Comparison of ENCODE assay signal across 8 cellular contexts in genomic region chr12:49121047-49121696, GRCh38. TPM values are rescaled to one million over a fixed set of nuclear protein-coding genes. Genes with fewer than 3 reads are reported as not detected.
DNase-seq lines count a peak whose midpoint lies in the region; ATAC-seq and TF ChIP-seq lines count a peak whose summit lies in the region.

No MANE protein-coding gene starts in this region.

- in situ Hi-C loops in gastrocnemius medialis (cut with MboI; ENCODE audit: low sequenced_read_pairs in 4 of 4) = loop anchor here in 3 of 4 donors (5.0 to 10.0 kb wide), 2 partner anchors 34 to 46 kb away; no protein-coding TSS in a partner anchor

- TF ChIP-seq POLR2A in gastrocnemius medialis (IDR thresholded peaks at IDR 0.05) = no peak

- H3K27me3 ChIP-seq in gastrocnemius medialis = no peaks in the 10 kb centered on the region

- ATAC-seq in left ventricle myocardium superior (peak; percentile 78), gastrocnemius medialis (peak; percentile 88 to 94), GM19324 (IDR thresholded peaks at IDR 0.05; ENCODE audit: low FRiP score, unreplicated experiment) (no peak), GM19455 (IDR thresholded peaks at IDR 0.05; ENCODE audit: unreplicated experiment) (no peak), GM18861 (IDR thresholded peaks at IDR 0.05; ENCODE audit: unreplicated experiment) (no peak)

- peak; percentile 83 for TF ChIP-seq CTCF in WI38 (IDR thresholded peaks at IDR 0.05; ENCODE audit: low read depth, low read length)
- peak; percentile 44 to 67 (median 62) for TF ChIP-seq CTCF in gastrocnemius medialis (IDR thresholded peaks at IDR 0.05 in 4 of 5, conservative IDR thresholded peaks at IDR 0.05 in 1 of 5)

- no peak overlapping the region for H3K27ac ChIP-seq in gastrocnemius medialis

- DNase-seq in COR-L47 (lab: John Stamatoyannopoulos, UW) (peak; percentile 48), LHCN-M2 (ENCODE audit: low read depth) (peak; percentile 71), left ventricle myocardium superior (no peak), gastrocnemius medialis (peak; percentile 31 to 45)

- H3K36me3 ChIP-seq in gastrocnemius medialis = no peaks in the 10 kb centered on the region

- no peak overlapping the region for H3K4me3 ChIP-seq in WI38 (ENCODE audit: low read depth, low read length)
- H3K4me3 ChIP-seq in gastrocnemius medialis = no peak overlapping the region

- no peaks in the 10 kb centered on the region for H3K4me1 ChIP-seq in gastrocnemius medialis

- intact Hi-C loops in left ventricle myocardium superior (cut with micrococcal nuclease) = no loop called here
- intact Hi-C loops in gastrocnemius medialis (cut with DNase I; ENCODE audit: low total_unique reads) = loop anchor here (1.0 kb wide), 1 partner anchor 33 kb away; no protein-coding TSS in a partner anchor

- H3K9me3 ChIP-seq in gastrocnemius medialis = no peaks in the 10 kb centered on the region

RNA-seq across cellular contexts. Expression of gene TUBA1B, which starts 10.0 kb away (rescaled TPM):
- total RNA-seq in LHCN-M2 (2014; rRNA removed) (3,747 and 3,781 TPM in 2 replicates), left ventricle myocardium superior (329 TPM), gastrocnemius medialis (1,000 to 10,000 TPM in 1 of 4 donors, 100 to 1,000 TPM in 3; 124 to 1,632 (median 402) TPM)
- 3,145 TPM for polyA plus RNA-seq in LHCN-M2 (2012)

RNA-seq across cellular contexts. Expression of gene LMBR1L, which starts 10.5 kb away (rescaled TPM):
- total RNA-seq in LHCN-M2 (2014; rRNA removed) (20.5 and 25.0 TPM in 2 replicates), left ventricle myocardium superior (30.7 TPM), gastrocnemius medialis (10 to 100 TPM; 11.1 to 27.2 (median 15.9) TPM)
- 20.1 TPM for polyA plus RNA-seq in LHCN-M2 (2012)

RNA-seq across cellular contexts. Expression of gene DHH, which starts 26.6 kb away (rescaled TPM):
- total RNA-seq in LHCN-M2 (2014; rRNA removed) (0.06 TPM in 1 of 2 replicates, not detected in the other), left ventricle myocardium superior (0.52 TPM), gastrocnemius medialis (under 1 TPM in 3 of 4 donors, not detected in 1; 0.09 to 0.36 (median 0.15) TPM)
- 0.02 TPM for polyA plus RNA-seq in LHCN-M2 (2012)

RNA-seq across cellular contexts. Expression of gene RHEBL1, which starts 51.4 kb away (rescaled TPM):
- total RNA-seq in LHCN-M2 (2014; rRNA removed) = 0.90 and 2.9 TPM in 2 replicates
- polyA plus RNA-seq in LHCN-M2 (2012) = 1.2 TPM
- 0.32 TPM for total RNA-seq in left ventricle myocardium superior
- total RNA-seq in gastrocnemius medialis = under 1 TPM in 2 of 4 donors, not detected in 2; 0.46 to 0.71 TPM

Comparison
In these comparisons a context has a peak if more than half of its experiments do, and no peak if none do; other contexts are left out.
1. ATAC-seq: peak in left ventricle myocardium superior (single experiment) and gastrocnemius medialis (2 of 2); none in GM19324 (single experiment), GM19455 (single experiment) and GM18861 (single experiment).